In the genomic region with DNA sequence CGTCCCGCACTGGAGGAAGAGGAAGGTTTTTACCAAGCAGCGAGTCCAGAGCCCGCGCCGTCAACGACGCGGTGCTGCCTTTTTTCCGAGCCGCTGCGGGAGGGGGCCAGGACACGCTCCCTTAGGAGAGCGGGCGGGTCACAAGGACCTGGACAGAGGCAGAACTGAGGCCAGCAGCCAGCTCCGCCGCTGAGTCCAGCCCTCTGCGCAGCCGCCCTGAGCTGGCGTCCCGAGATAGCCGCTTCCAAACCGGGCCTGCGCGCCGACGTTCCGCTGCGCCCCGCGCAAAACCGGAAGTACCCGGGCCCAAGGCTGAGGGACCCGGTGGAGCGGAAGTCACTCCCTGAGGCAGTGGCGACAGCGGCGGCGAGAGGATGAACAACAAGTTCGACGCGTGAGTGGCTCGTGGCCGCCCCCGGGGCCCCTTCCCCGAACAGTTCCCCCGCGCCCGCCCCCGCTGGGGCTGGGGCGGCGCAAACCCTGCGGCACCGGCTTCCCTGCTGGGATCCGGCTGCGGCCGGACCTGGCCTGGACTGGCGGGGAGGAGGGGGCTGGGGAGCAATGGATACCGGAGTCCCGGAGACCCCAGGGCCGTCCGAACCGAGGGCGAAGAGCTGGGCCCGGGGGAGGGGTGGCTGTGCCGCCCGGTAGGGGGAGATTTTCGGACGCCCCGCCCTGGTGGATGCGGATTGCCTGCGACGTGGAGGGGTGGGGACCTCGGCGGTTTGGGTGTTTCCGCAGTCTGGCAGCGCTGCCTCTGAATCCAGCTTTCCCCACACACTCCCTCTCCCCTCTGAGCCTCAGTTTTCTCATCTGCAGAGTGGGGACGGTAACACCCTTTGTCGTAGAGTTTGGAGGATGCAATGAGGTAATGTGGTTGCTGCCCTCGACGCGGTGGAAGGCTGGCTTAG, we compare ENCODE assay signal across 1 cellular context.
TF ChIP-seq lines count a peak whose summit lies in the region.

A gene with protein sequence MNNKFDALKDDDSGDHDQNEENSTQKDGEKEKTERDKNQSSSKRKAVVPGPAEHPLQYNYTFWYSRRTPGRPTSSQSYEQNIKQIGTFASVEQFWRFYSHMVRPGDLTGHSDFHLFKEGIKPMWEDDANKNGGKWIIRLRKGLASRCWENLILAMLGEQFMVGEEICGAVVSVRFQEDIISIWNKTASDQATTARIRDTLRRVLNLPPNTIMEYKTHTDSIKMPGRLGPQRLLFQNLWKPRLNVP (plus strand): TSS at position 339 of the 911 bp plus-strand sequence. CDS start 36 bp downstream, at position 375.
A gene (minus strand): TSS at position 207 of the 911 bp plus-strand sequence. CDS start 675 bp downstream, outside the sequence.

TF ChIP-seq in WTC11, 78 proteins besides CTCF, POLR2A, EP300 and RAD21 (continued from another document and continues in another):
- TF ChIP-seq, protein P1, sequence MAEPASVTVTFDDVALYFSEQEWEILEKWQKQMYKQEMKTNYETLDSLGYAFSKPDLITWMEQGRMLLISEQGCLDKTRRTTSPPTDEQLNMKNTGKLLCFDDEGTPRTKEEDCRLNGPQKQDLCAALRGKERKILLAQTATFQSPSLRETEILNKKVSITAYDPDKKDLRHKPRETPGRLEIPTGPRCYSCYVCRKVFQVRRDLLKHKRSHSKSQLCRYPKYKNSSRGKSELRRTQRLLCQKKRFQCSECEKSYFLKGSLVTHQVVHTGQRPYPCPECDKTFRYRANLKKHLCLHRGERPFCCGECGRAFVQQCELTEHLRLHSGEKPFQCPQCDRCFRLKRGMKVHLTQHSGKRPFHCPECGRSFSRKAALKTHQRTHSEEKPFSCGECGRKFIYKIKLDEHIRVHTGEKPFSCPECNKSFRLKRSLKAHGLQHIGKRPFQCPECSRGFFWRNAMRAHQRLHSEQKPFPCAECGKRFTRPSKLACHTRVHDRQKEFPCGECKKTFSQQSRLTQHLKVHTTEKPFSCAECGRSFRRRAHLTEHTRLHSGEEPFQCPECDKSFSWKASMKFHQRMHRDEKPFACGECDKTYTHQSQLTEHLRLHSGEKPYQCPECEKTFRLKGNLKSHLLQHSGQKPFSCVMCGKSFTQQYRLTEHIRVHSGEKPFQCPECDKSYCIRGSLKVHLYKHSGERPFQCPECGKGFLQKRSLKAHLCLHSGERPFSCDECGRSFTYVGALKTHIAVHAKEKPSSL (CRISPR knock-in tag; conservative IDR thresholded peaks at IDR 0.05): no peak
- TF ChIP-seq, protein P2, sequence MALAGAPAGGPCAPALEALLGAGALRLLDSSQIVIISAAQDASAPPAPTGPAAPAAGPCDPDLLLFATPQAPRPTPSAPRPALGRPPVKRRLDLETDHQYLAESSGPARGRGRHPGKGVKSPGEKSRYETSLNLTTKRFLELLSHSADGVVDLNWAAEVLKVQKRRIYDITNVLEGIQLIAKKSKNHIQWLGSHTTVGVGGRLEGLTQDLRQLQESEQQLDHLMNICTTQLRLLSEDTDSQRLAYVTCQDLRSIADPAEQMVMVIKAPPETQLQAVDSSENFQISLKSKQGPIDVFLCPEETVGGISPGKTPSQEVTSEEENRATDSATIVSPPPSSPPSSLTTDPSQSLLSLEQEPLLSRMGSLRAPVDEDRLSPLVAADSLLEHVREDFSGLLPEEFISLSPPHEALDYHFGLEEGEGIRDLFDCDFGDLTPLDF (CRISPR knock-in tag; IDR thresholded peaks at IDR 0.05): peak; percentile 87; the same call in 1 of the 2 replicates
- TF ChIP-seq RORB (CRISPR knock-in tag; IDR thresholded peaks at IDR 0.05) (no peak), CBFB (CRISPR knock-in tag; IDR thresholded peaks at IDR 0.05; ENCODE audit: low read depth) (no peak), EMX1 (CRISPR knock-in tag; IDR thresholded peaks at IDR 0.05) (no peak), ZNF121 (CRISPR knock-in tag; IDR thresholded peaks at IDR 0.05) (no peak), NFYB (CRISPR knock-in tag; conservative IDR thresholded peaks at IDR 0.05; ENCODE audit: low read depth) (peak; percentile 49; the same call in 1 of the 2 replicates), ZNF263 (CRISPR knock-in tag; IDR thresholded peaks at IDR 0.05; ENCODE audit: low read depth) (no peak), ELF4 (CRISPR knock-in tag; IDR thresholded peaks at IDR 0.05; ENCODE audit: low read depth) (peak; percentile 76; the same call in 1 of the 2 replicates), ZNF423 (CRISPR knock-in tag; IDR thresholded peaks at IDR 0.05) (no peak), GRHL2 (CRISPR knock-in tag; IDR thresholded peaks at IDR 0.05; ENCODE audit: insufficient replicate concordance, severe bottlenecking) (no peak), FOXK1 (CRISPR knock-in tag; IDR thresholded peaks at IDR 0.05) (peak; percentile 94)
- TF ChIP-seq, protein P3, sequence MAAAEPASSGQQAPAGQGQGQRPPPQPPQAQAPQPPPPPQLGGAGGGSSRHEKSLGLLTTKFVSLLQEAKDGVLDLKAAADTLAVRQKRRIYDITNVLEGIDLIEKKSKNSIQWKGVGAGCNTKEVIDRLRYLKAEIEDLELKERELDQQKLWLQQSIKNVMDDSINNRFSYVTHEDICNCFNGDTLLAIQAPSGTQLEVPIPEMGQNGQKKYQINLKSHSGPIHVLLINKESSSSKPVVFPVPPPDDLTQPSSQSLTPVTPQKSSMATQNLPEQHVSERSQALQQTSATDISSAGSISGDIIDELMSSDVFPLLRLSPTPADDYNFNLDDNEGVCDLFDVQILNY (CRISPR knock-in tag; IDR thresholded peaks at IDR 0.05): peak; percentile 67; the same call in 1 of the 2 replicates
- TF ChIP-seq, protein P4, sequence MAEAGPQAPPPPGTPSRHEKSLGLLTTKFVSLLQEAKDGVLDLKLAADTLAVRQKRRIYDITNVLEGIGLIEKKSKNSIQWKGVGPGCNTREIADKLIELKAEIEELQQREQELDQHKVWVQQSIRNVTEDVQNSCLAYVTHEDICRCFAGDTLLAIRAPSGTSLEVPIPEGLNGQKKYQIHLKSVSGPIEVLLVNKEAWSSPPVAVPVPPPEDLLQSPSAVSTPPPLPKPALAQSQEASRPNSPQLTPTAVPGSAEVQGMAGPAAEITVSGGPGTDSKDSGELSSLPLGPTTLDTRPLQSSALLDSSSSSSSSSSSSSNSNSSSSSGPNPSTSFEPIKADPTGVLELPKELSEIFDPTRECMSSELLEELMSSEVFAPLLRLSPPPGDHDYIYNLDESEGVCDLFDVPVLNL (CRISPR knock-in tag; IDR thresholded peaks at IDR 0.05; ENCODE audit: borderline replicate concordance, low read depth): peak; percentile 16; the same call in 1 of the 2 replicates
- TF ChIP-seq, protein P5, sequence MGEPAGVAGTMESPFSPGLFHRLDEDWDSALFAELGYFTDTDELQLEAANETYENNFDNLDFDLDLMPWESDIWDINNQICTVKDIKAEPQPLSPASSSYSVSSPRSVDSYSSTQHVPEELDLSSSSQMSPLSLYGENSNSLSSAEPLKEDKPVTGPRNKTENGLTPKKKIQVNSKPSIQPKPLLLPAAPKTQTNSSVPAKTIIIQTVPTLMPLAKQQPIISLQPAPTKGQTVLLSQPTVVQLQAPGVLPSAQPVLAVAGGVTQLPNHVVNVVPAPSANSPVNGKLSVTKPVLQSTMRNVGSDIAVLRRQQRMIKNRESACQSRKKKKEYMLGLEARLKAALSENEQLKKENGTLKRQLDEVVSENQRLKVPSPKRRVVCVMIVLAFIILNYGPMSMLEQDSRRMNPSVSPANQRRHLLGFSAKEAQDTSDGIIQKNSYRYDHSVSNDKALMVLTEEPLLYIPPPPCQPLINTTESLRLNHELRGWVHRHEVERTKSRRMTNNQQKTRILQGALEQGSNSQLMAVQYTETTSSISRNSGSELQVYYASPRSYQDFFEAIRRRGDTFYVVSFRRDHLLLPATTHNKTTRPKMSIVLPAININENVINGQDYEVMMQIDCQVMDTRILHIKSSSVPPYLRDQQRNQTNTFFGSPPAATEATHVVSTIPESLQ (CRISPR knock-in tag; IDR thresholded peaks at IDR 0.05): no peak
- TF ChIP-seq, protein P6, sequence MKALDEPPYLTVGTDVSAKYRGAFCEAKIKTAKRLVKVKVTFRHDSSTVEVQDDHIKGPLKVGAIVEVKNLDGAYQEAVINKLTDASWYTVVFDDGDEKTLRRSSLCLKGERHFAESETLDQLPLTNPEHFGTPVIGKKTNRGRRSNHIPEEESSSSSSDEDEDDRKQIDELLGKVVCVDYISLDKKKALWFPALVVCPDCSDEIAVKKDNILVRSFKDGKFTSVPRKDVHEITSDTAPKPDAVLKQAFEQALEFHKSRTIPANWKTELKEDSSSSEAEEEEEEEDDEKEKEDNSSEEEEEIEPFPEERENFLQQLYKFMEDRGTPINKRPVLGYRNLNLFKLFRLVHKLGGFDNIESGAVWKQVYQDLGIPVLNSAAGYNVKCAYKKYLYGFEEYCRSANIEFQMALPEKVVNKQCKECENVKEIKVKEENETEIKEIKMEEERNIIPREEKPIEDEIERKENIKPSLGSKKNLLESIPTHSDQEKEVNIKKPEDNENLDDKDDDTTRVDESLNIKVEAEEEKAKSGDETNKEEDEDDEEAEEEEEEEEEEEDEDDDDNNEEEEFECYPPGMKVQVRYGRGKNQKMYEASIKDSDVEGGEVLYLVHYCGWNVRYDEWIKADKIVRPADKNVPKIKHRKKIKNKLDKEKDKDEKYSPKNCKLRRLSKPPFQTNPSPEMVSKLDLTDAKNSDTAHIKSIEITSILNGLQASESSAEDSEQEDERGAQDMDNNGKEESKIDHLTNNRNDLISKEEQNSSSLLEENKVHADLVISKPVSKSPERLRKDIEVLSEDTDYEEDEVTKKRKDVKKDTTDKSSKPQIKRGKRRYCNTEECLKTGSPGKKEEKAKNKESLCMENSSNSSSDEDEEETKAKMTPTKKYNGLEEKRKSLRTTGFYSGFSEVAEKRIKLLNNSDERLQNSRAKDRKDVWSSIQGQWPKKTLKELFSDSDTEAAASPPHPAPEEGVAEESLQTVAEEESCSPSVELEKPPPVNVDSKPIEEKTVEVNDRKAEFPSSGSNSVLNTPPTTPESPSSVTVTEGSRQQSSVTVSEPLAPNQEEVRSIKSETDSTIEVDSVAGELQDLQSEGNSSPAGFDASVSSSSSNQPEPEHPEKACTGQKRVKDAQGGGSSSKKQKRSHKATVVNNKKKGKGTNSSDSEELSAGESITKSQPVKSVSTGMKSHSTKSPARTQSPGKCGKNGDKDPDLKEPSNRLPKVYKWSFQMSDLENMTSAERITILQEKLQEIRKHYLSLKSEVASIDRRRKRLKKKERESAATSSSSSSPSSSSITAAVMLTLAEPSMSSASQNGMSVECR (CRISPR knock-in tag; IDR thresholded peaks at IDR 0.05; ENCODE audit: borderline replicate concordance): no peak; the same call in none of the 2 replicates
- TF ChIP-seq, protein P7, sequence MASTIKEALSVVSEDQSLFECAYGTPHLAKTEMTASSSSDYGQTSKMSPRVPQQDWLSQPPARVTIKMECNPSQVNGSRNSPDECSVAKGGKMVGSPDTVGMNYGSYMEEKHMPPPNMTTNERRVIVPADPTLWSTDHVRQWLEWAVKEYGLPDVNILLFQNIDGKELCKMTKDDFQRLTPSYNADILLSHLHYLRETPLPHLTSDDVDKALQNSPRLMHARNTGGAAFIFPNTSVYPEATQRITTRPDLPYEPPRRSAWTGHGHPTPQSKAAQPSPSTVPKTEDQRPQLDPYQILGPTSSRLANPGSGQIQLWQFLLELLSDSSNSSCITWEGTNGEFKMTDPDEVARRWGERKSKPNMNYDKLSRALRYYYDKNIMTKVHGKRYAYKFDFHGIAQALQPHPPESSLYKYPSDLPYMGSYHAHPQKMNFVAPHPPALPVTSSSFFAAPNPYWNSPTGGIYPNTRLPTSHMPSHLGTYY (CRISPR knock-in tag; IDR thresholded peaks at IDR 0.05): peak; percentile 61; the same call in 1 of the 2 replicates
- TF ChIP-seq, protein P8, sequence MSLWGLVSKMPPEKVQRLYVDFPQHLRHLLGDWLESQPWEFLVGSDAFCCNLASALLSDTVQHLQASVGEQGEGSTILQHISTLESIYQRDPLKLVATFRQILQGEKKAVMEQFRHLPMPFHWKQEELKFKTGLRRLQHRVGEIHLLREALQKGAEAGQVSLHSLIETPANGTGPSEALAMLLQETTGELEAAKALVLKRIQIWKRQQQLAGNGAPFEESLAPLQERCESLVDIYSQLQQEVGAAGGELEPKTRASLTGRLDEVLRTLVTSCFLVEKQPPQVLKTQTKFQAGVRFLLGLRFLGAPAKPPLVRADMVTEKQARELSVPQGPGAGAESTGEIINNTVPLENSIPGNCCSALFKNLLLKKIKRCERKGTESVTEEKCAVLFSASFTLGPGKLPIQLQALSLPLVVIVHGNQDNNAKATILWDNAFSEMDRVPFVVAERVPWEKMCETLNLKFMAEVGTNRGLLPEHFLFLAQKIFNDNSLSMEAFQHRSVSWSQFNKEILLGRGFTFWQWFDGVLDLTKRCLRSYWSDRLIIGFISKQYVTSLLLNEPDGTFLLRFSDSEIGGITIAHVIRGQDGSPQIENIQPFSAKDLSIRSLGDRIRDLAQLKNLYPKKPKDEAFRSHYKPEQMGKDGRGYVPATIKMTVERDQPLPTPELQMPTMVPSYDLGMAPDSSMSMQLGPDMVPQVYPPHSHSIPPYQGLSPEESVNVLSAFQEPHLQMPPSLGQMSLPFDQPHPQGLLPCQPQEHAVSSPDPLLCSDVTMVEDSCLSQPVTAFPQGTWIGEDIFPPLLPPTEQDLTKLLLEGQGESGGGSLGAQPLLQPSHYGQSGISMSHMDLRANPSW (CRISPR knock-in tag; conservative IDR thresholded peaks at IDR 0.05; ENCODE audit: low read depth): no peak
- TF ChIP-seq, protein P9, sequence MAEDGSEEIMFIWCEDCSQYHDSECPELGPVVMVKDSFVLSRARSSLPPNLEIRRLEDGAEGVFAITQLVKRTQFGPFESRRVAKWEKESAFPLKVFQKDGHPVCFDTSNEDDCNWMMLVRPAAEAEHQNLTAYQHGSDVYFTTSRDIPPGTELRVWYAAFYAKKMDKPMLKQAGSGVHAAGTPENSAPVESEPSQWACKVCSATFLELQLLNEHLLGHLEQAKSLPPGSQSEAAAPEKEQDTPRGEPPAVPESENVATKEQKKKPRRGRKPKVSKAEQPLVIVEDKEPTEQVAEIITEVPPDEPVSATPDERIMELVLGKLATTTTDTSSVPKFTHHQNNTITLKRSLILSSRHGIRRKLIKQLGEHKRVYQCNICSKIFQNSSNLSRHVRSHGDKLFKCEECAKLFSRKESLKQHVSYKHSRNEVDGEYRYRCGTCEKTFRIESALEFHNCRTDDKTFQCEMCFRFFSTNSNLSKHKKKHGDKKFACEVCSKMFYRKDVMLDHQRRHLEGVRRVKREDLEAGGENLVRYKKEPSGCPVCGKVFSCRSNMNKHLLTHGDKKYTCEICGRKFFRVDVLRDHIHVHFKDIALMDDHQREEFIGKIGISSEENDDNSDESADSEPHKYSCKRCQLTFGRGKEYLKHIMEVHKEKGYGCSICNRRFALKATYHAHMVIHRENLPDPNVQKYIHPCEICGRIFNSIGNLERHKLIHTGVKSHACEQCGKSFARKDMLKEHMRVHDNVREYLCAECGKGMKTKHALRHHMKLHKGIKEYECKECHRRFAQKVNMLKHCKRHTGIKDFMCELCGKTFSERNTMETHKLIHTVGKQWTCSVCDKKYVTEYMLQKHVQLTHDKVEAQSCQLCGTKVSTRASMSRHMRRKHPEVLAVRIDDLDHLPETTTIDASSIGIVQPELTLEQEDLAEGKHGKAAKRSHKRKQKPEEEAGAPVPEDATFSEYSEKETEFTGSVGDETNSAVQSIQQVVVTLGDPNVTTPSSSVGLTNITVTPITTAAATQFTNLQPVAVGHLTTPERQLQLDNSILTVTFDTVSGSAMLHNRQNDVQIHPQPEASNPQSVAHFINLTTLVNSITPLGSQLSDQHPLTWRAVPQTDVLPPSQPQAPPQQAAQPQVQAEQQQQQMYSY (CRISPR knock-in tag; IDR thresholded peaks at IDR 0.05): no peak
- TF ChIP-seq, protein P10, sequence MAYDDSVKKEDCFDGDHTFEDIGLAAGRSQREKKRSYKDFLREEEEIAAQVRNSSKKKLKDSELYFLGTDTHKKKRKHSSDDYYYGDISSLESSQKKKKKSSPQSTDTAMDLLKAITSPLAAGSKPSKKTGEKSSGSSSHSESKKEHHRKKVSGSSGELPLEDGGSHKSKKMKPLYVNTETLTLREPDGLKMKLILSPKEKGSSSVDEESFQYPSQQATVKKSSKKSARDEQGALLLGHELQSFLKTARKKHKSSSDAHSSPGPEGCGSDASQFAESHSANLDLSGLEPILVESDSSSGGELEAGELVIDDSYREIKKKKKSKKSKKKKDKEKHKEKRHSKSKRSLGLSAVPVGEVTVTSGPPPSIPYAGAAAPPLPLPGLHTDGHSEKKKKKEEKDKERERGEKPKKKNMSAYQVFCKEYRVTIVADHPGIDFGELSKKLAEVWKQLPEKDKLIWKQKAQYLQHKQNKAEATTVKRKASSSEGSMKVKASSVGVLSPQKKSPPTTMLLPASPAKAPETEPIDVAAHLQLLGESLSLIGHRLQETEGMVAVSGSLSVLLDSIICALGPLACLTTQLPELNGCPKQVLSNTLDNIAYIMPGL (CRISPR knock-in tag; IDR thresholded peaks at IDR 0.05): peak; percentile 97
